ENCODE assay signal across 1 cellular context in the genomic region with DNA sequence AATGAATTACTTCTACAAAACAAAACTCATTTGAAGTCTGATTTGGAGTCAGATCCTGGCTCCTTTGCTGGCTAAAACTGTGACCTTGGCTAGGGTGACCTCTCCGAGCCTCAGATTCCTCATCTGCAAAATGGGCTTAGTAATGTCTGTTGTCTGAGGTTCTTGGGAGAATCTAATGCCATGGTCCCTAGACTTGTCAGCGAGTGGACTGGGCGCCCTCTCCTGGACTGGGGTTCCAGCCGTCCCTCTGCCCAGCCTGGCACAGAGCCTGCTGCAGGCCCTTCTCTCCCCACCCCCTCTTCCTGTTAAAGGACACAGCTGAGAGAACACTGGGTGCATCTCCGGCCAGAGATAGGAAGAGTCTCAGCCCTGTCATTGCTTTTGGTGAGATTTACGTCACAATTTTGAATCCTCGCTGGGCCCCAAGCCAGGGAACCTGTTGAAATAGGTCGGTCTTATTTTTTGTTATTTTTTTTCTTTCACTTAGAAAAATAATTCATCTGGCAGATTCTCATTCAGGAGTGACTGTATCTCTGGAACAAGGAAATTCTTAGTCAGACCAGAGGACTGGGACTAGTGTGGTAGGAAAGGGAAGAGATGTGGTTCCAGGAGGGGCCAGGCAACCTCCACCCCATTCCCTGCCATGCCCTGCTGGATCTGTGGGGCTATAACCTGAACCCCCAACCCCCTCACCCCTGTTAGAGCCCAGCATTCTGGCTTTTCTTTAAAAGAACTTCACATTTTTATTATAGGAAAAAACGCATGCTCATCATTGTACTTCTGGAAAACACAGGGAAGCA.
TF ChIP-seq lines count a peak whose summit lies in the region.

No MANE protein-coding gene starts in this region.

TF ChIP-seq in K562, 482 proteins besides CTCF, POLR2A, EP300 and RAD21:
- TF ChIP-seq ZNF589 (CRISPR knock-in tag; IDR thresholded peaks at IDR 0.05; ENCODE audit: low read depth) (no peak), HMGN3 (IDR thresholded peaks at IDR 0.05; ENCODE audit: borderline replicate concordance, extremely low read depth, insufficient read length, low read depth, low read length) (no peak), SMARCA5 (IDR thresholded peaks at IDR 0.05) (peak; percentile 38; the same call in 1 of the 2 replicates), RBM25 (IDR thresholded peaks at IDR 0.05; ENCODE audit: low read depth, low read length, severe bottlenecking) (peak; percentile 71), EZH2 (IDR thresholded peaks at IDR 0.05; ENCODE audit: borderline replicate concordance, low read depth, low read length) (no peak), ATF1 (CRISPR knock-in tag; IDR thresholded peaks at IDR 0.05) (no peak), ATF1 (tag; IDR thresholded peaks at IDR 0.05) (no peak), NFIC (IDR thresholded peaks at IDR 0.05) (peak; percentile 18; the same call in 1 of the 2 replicates), MAFK (IDR thresholded peaks at IDR 0.05; ENCODE audit: low read length) (no peak), SMARCE1 (IDR thresholded peaks at IDR 0.05) (no peak), KDM1A (IDR thresholded peaks at IDR 0.05) (peak; percentile 29 to 63; a peak in 3 of 4 replicates), HNRNPLL (IDR thresholded peaks at IDR 0.05; ENCODE audit: low read depth, low read length, poor library complexity, severe bottlenecking) (no peak), ESRRA (IDR thresholded peaks at IDR 0.05; ENCODE audit: borderline replicate concordance, low read depth) (peak; percentile 99), BCOR (IDR thresholded peaks at IDR 0.05) (peak; percentile 58), SOX6 (IDR thresholded peaks at IDR 0.05) (no peak), SMC3 (conservative IDR thresholded peaks at IDR 0.05; ENCODE audit: insufficient read depth, low read depth, low read length) (no peak), ZBTB5 (IDR thresholded peaks at IDR 0.05) (no peak), ETS2 (tag; IDR thresholded peaks at IDR 0.05; ENCODE audit: borderline replicate concordance, poor library complexity, severe bottlenecking) (no peak), MTA3 (IDR thresholded peaks at IDR 0.05; ENCODE audit: borderline replicate concordance) (no peak), HDAC2 (IDR thresholded peaks at IDR 0.05) (0 out of 2 replicates have a peak, but pooled peaks have one; percentile 29), ZNF766 (CRISPR knock-in tag; conservative IDR thresholded peaks at IDR 0.05) (no peak), RCOR1 (IDR thresholded peaks at IDR 0.05; ENCODE audit: borderline replicate concordance in 1 of 2, low read depth in 2 of 2, low read length in 2 of 2) (0 out of 4 replicates have a peak, but pooled peaks of 1 of the 2 experiments have one; percentile 18), NBN (IDR thresholded peaks at IDR 0.05; ENCODE audit: low read depth) (no peak)
- TF ChIP-seq, protein P1, sequence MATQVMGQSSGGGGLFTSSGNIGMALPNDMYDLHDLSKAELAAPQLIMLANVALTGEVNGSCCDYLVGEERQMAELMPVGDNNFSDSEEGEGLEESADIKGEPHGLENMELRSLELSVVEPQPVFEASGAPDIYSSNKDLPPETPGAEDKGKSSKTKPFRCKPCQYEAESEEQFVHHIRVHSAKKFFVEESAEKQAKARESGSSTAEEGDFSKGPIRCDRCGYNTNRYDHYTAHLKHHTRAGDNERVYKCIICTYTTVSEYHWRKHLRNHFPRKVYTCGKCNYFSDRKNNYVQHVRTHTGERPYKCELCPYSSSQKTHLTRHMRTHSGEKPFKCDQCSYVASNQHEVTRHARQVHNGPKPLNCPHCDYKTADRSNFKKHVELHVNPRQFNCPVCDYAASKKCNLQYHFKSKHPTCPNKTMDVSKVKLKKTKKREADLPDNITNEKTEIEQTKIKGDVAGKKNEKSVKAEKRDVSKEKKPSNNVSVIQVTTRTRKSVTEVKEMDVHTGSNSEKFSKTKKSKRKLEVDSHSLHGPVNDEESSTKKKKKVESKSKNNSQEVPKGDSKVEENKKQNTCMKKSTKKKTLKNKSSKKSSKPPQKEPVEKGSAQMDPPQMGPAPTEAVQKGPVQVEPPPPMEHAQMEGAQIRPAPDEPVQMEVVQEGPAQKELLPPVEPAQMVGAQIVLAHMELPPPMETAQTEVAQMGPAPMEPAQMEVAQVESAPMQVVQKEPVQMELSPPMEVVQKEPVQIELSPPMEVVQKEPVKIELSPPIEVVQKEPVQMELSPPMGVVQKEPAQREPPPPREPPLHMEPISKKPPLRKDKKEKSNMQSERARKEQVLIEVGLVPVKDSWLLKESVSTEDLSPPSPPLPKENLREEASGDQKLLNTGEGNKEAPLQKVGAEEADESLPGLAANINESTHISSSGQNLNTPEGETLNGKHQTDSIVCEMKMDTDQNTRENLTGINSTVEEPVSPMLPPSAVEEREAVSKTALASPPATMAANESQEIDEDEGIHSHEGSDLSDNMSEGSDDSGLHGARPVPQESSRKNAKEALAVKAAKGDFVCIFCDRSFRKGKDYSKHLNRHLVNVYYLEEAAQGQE (CRISPR knock-in tag; IDR thresholded peaks at IDR 0.05; ENCODE audit: low read depth): no peak
- TF ChIP-seq, protein P2, sequence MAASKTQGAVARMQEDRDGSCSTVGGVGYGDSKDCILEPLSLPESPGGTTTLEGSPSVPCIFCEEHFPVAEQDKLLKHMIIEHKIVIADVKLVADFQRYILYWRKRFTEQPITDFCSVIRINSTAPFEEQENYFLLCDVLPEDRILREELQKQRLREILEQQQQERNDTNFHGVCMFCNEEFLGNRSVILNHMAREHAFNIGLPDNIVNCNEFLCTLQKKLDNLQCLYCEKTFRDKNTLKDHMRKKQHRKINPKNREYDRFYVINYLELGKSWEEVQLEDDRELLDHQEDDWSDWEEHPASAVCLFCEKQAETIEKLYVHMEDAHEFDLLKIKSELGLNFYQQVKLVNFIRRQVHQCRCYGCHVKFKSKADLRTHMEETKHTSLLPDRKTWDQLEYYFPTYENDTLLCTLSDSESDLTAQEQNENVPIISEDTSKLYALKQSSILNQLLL (CRISPR knock-in tag; IDR thresholded peaks at IDR 0.05; ENCODE audit: borderline replicate concordance): no peak
